Comparison of ENCODE assay signal across 25 cellular contexts in the genomic region with DNA sequence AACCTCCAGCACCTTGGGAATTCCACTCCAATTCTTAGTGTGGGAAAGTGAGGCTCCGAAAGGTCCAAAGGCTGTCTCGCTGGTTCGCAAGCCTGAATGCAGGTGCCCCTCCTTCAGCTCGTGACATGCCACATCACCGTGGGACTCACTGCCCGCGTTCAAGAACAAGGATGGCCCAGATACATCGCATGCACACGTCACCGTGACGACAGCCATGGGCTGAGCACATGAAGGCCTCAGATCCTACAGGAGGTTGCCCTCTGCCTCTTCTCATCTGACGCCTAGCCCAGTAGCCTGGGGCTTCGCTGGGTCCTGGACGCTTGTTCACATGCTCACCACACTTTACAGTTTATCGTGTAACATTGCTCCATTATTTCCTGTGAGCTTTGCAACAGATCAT. TPM values are rescaled to one million over a fixed set of nuclear protein-coding genes. Genes with fewer than 3 reads are reported as not detected.
"Had no signal": no experiment of that assay in that cellular context is flagged by ENCODE, and none has a peak within 500 bp of the region (broad histone marks: within the 10 kb centered on the region; RNA-seq: fewer than 3 reads in every experiment).

No MANE protein-coding gene starts in this region.

- H3K4me3 ChIP-seq: dorsolateral prefrontal cortex, heart left ventricle, right atrium auricular region, stomach, thoracic aorta, transverse colon had no signal

- ATAC-seq: esophagus mucosa, heart left ventricle, natural killer cell had no signal

- H3K27ac ChIP-seq: dorsolateral prefrontal cortex, heart left ventricle, right atrium auricular region, stomach, thoracic aorta, transverse colon had no signal

- H3K36me3 ChIP-seq: heart left ventricle, right atrium auricular region, stomach, thoracic aorta, transverse colon had no signal

- H3K27me3 ChIP-seq: heart left ventricle, right atrium auricular region, transverse colon had no signal

- DNase-seq: cortex of kidney; dorsolateral prefrontal cortex; effector CD8-positive, alpha-beta T cell; hypothalamus; mammary epithelial cell; natural killer cell; small intestine; stimulated activated CD4-positive, alpha-beta T cell treated with anti-CD3 and anti-CD28 coated beads, Interleukin-12 subunit alpha, Interleukin-12 subunit beta, amount 100 ng/mL, for 4 hours; stimulated activated naive CD4-positive, alpha-beta T cell; stomach; substantia nigra; transverse colon had no signal

- FAIRE-seq: frontal cortex, islet of Langerhans, small intestine had no signal

- H3K9me3 ChIP-seq: transverse colon had no signal

RNA-seq across cellular contexts. Expression of a gene that starts 4.4 kb away (rescaled TPM):
- total RNA-seq: dorsolateral prefrontal cortex, esophagus mucosa, fibroblast of lung, frontal cortex, glomerular endothelial cell, mammary epithelial cell, mucosa of gallbladder, myocyte, natural killer cell, neural crest cell, osteocyte, right atrium auricular region, stomach, thoracic aorta, transverse colon, urinary bladder had no signal
- polyA plus RNA-seq: fibroblast of lung, mammary epithelial cell, small intestine, stomach had no signal
